Comparison of ENCODE assay signal across 8 cellular contexts in the genomic region with DNA sequence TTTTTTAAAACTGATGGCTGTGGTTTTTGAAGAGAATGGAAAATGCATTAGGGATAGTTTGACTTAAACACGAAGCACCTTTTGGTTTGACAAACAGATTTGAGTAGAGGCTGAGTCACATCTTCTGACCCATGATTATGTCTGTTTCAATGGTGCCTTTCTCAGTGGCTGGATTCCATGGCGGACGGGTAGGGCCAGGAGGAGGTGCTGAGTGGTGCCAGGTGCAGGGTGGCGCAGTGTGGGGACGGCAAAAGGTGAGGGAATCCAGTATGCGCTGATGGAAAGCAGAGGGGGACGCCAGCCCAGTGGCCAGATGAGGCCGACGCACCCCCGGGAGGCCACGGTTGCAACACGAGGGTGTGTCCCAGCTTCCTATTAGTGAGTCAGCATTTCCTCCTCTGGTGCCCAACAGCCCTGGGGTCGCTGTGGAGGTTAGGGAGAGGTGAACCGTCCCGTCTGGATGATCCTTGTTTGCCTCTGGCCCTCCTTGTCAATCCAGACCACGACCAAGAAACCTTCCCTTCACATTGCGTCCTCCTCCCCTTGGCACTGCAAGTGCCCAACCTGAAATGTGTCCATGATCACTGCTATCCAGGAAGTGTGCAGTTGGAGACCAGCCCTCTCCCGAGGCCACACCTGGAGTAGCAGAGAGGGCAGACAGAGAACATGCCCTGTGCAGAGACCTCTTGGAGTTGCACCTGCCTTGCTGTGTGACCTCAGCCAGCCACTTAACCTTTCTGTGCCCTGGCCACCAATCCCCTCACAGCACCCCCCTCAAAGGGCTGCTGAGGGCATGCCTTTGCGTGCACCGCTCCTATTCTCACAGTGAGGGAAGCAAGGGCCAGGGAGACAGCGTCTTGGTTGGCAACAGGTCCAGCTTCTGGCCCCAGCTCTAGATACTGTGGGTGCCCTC. TPM values are rescaled to one million over a fixed set of nuclear protein-coding genes. Genes with fewer than 3 reads are reported as not detected.
A peak's percentile ranks its signal among the peaks of the same experiment; 100 is the strongest.
DNase-seq lines count a peak whose midpoint lies in the region; ATAC-seq, FAIRE-seq and TF ChIP-seq lines count a peak whose summit lies in the region.

No MANE protein-coding gene starts in this region.

- TF ChIP-seq EP300 in A549 (IDR thresholded peaks at IDR 0.05) = peak; percentile 92 to 97

- peaks cover 9% of the 10 kb centered on the region for H3K27me3 Mint-ChIP-seq in WTC11 (ENCODE audit: low read depth)

- H3K36me3 Mint-ChIP-seq in WTC11 = no peaks in the 10 kb centered on the region

- H3K4me1 ChIP-seq in A549 = peaks cover 55% of the 10 kb centered on the region

- H3K4me1 Mint-ChIP-seq in WTC11 = peaks cover 29% of the 10 kb centered on the region

- H3K9me3 ChIP-seq in A549 = no peaks in the 10 kb centered on the region

- H3K4me2 ChIP-seq in A549 = peak overlapping the region; percentile 67

- H3K4me3 Mint-ChIP-seq in WTC11 = no peak overlapping the region

- peak; percentile 89 to 91 for ATAC-seq in A549
- no peak for ATAC-seq in WTC11
- ATAC-seq in HG03175 (IDR thresholded peaks at IDR 0.05; ENCODE audit: unreplicated experiment) = no peak
- ATAC-seq in GM19035 (IDR thresholded peaks at IDR 0.05; ENCODE audit: unreplicated experiment) = no peak

- FAIRE-seq in A549 (lab: Jason Lieb, UNC) (peak; percentile 93), HTR-8/SVneo (lab: Jason Lieb, UNC) (peak; percentile 95)

- 0% methylated on average over 12 of the region's 21 CpGs for WGBS in A549 (ENCODE audit: missing lambda C conversion rate)

- CTCF ChIA-PET in A549 (lab: Yijun Ruan, JAX) = interaction anchor here (1.3 to 5.2 kb wide), 4 partner anchors 34 to 337 kb away, joined by 3 to 25 read pairs (median 4); no protein-coding TSS in a partner anchor
- CTCF ChIA-PET in WTC11 (lab: Charles Lee) = interaction anchor here (0.9 to 1.2 kb wide), 4 partner anchors 41 to 356 kb away, joined by 3 read pairs; no protein-coding TSS in a partner anchor

- no peaks in the 10 kb centered on the region for H3K9me3 Mint-ChIP-seq in WTC11

- TF ChIP-seq RAD21 in A549 (conservative IDR thresholded peaks at IDR 0.05 in 1 of 2, IDR thresholded peaks at IDR 0.05 in 1 of 2) = peak; percentile 34 to 65; a peak in 4 of 5 replicates

- POLR2A ChIA-PET in A549 (lab: Yijun Ruan, JAX) (interaction anchor here (0.5 to 1.8 kb wide), 4 partner anchors 34 to 50 kb away, joined by 3 to 4 read pairs (median 3); no protein-coding TSS in a partner anchor), WTC11 (lab: Charles Lee) (no interaction called here)

- peak overlapping the region; percentile 99 to 100 for H3K27ac ChIP-seq in A549

- peak; percentile 90 to 98 for DNase-seq in A549 (ENCODE audit: low read depth in 1 of 2, low spot score in 1 of 2)
- peak; percentile 72 for DNase-seq in HTR-8/SVneo (ENCODE audit: insufficient read length, low spot score)
- DNase-seq in WTC11 (ENCODE audit: low spot score) = no peak
- peak; percentile 32 for DNase-seq in iPS-NIHi11 (ENCODE audit: low spot score)
- DNase-seq in NCI-H526 treated with DMSO at 0.1 percent for 48 hours (lab: John Stamatoyannopoulos, UW) = no peak
- no peak for DNase-seq in activated CD4-positive, CD25-positive, alpha-beta regulatory T cell (lab: John Stamatoyannopoulos, UW)

- H3K27ac Mint-ChIP-seq in WTC11 = no peak overlapping the region

- no peak for TF ChIP-seq POLR2A in A549 (IDR thresholded peaks at IDR 0.05; ENCODE audit: low read length)

- TF ChIP-seq CTCF in A549 (IDR thresholded peaks at IDR 0.05) (0 out of 3 replicates have a peak, but pooled peaks have one; percentile 8), WTC11 (IDR thresholded peaks at IDR 0.05) (no peak)

- H3K4me3 ChIP-seq in A549 = no peak overlapping the region

TF ChIP-seq in A549, 52 proteins besides CTCF, POLR2A, EP300 and RAD21 (continues in another document):
- TF ChIP-seq TP53 (CRISPR knock-in tag; IDR thresholded peaks at IDR 0.05) (0 out of 2 replicates have a peak, but pooled peaks have one; percentile 50), MAFK (IDR thresholded peaks at IDR 0.05; ENCODE audit: partially characterized antibody) (peak; percentile 100), SREBF2 (IDR thresholded peaks at IDR 0.05) (no peak), CBX8 (IDR thresholded peaks at IDR 0.05) (no peak), NR3C1 (IDR thresholded peaks at IDR 0.05) (no peak), POLR2AphosphoS2 (conservative IDR thresholded peaks at IDR 0.05; ENCODE audit: low read length) (no peak), RFX5 (IDR thresholded peaks at IDR 0.05) (no peak), EHMT2 (IDR thresholded peaks at IDR 0.05; ENCODE audit: low read depth) (no peak), NFE2L2 (conservative IDR thresholded peaks at IDR 0.05; ENCODE audit: low read length) (peak; percentile 93), CHD2 (IDR thresholded peaks at IDR 0.05; ENCODE audit: low read length, partially characterized antibody) (no peak), KDM5A (IDR thresholded peaks at IDR 0.05) (no peak), HMGXB4 (CRISPR knock-in tag; IDR thresholded peaks at IDR 0.05; ENCODE audit: borderline replicate concordance) (0 out of 2 replicates have a peak, but pooled peaks have one; percentile 30)
- TF ChIP-seq, protein P1, sequence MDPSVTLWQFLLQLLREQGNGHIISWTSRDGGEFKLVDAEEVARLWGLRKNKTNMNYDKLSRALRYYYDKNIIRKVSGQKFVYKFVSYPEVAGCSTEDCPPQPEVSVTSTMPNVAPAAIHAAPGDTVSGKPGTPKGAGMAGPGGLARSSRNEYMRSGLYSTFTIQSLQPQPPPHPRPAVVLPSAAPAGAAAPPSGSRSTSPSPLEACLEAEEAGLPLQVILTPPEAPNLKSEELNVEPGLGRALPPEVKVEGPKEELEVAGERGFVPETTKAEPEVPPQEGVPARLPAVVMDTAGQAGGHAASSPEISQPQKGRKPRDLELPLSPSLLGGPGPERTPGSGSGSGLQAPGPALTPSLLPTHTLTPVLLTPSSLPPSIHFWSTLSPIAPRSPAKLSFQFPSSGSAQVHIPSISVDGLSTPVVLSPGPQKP (IDR thresholded peaks at IDR 0.05; ENCODE audit: low read depth, low read length) = no peak

TF ChIP-seq in WTC11, 78 proteins besides CTCF, POLR2A, EP300 and RAD21 (continues in another document):
- TF ChIP-seq, protein P2, sequence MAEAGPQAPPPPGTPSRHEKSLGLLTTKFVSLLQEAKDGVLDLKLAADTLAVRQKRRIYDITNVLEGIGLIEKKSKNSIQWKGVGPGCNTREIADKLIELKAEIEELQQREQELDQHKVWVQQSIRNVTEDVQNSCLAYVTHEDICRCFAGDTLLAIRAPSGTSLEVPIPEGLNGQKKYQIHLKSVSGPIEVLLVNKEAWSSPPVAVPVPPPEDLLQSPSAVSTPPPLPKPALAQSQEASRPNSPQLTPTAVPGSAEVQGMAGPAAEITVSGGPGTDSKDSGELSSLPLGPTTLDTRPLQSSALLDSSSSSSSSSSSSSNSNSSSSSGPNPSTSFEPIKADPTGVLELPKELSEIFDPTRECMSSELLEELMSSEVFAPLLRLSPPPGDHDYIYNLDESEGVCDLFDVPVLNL (CRISPR knock-in tag; IDR thresholded peaks at IDR 0.05; ENCODE audit: borderline replicate concordance, low read depth) = no peak
- no peak for TF ChIP-seq ZBTB21 (CRISPR knock-in tag; IDR thresholded peaks at IDR 0.05; ENCODE audit: borderline replicate concordance)
- TF ChIP-seq ERG (CRISPR knock-in tag; IDR thresholded peaks at IDR 0.05) = no peak
- TF ChIP-seq FOXP1 (CRISPR knock-in tag; IDR thresholded peaks at IDR 0.05; ENCODE audit: borderline replicate concordance) = 0 out of 2 replicates have a peak, but pooled peaks have one; percentile 49
- TF ChIP-seq, protein P3, sequence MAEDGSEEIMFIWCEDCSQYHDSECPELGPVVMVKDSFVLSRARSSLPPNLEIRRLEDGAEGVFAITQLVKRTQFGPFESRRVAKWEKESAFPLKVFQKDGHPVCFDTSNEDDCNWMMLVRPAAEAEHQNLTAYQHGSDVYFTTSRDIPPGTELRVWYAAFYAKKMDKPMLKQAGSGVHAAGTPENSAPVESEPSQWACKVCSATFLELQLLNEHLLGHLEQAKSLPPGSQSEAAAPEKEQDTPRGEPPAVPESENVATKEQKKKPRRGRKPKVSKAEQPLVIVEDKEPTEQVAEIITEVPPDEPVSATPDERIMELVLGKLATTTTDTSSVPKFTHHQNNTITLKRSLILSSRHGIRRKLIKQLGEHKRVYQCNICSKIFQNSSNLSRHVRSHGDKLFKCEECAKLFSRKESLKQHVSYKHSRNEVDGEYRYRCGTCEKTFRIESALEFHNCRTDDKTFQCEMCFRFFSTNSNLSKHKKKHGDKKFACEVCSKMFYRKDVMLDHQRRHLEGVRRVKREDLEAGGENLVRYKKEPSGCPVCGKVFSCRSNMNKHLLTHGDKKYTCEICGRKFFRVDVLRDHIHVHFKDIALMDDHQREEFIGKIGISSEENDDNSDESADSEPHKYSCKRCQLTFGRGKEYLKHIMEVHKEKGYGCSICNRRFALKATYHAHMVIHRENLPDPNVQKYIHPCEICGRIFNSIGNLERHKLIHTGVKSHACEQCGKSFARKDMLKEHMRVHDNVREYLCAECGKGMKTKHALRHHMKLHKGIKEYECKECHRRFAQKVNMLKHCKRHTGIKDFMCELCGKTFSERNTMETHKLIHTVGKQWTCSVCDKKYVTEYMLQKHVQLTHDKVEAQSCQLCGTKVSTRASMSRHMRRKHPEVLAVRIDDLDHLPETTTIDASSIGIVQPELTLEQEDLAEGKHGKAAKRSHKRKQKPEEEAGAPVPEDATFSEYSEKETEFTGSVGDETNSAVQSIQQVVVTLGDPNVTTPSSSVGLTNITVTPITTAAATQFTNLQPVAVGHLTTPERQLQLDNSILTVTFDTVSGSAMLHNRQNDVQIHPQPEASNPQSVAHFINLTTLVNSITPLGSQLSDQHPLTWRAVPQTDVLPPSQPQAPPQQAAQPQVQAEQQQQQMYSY (CRISPR knock-in tag; IDR thresholded peaks at IDR 0.05) = 0 out of 2 replicates have a peak, but pooled peaks have one; percentile 8

RNA-seq across cellular contexts. Expression of gene ATXN10, which starts 32.5 kb away (rescaled TPM):
- polyA plus RNA-seq in A549 (2011; rRNA removed) (281 and 378 TPM in 2 replicates), A549 (2017; fragmentation: RNase III; extraction: RNeasy Plus Mini Kit Qiagen cat#74134 plus additional on column Dnase treatment) (126 to 142 TPM (median 129 TPM) in 3 replicates)
- polyA plus RNA-seq in A549 (2012; cell fraction: cytosol; rRNA removed) = 103 and 107 TPM in 2 replicates
- 24.1 and 54.9 TPM in 2 replicates for polyA plus RNA-seq in A549 (2012; cell fraction: nucleus; rRNA removed)
- 298 and 349 TPM in 2 replicates for polyA minus RNA-seq in A549 (2011; rRNA and poly(A)+ RNA removed)
- 185 to 194 TPM (median 189 TPM) in 3 replicates for total RNA-seq in WTC11 (2021)

Comparison
In these comparisons a context has a peak if more than half of its experiments do, and no peak if none do; other contexts are left out.
1. ATAC-seq: peak in A549 (2 of 2); none in WTC11 (single experiment), HG03175 (single experiment) and GM19035 (single experiment).
2. DNase-seq: peak in A549 (2 of 2), HTR-8/SVneo (single experiment) and iPS-NIHi11 (single experiment); none in WTC11 (single experiment), NCI-H526 treated with DMSO at 0.1 percent for 48 hours (single experiment) and activated CD4-positive, CD25-positive, alpha-beta regulatory T cell (0 of 4).
3. Of the 8 proteins assayed by ChIP-seq in both WTC11 and A549: peak only in WTC11: none; only in A549: CTCF, HMGXB4, JUN, MAX and TP53; in both: none; in neither: 3.